In genomic region chr14:19380137-19380536, GRCh38 we compare ENCODE assay signal across 6 cellular contexts. TPM values are rescaled to one million over a fixed set of nuclear protein-coding genes. Genes with fewer than 3 reads are reported as not detected.
"Had no signal": no experiment of that assay in that cellular context is flagged by ENCODE, and none has a peak within 500 bp of the region (broad histone marks: within the 10 kb centered on the region; RNA-seq: fewer than 3 reads in every experiment).

No MANE protein-coding gene starts in this region.

RNA-seq across cellular contexts. Expression of gene POTEG, which starts 54.0 kb away (rescaled TPM):
- total RNA-seq: GM23338, H1, H9, HepG2, HFFc6 had no signal
- polyA plus RNA-seq: GM23338, H1, HepG2, IgD-negative memory B cell had no signal
